ENCODE assay signal across 1 cellular context in genomic region chr19:18417250-18418033, GRCh38.
TF ChIP-seq lines count a peak whose summit lies in the region.

No MANE protein-coding gene starts in this region.

TF ChIP-seq in K562, 482 proteins besides CTCF, POLR2A, EP300 and RAD21 (continued from another document and continues in another):
- TF ChIP-seq ZNF592 (IDR thresholded peaks at IDR 0.05) (peak; percentile 37), ZNF347 (CRISPR knock-in tag; IDR thresholded peaks at IDR 0.05; ENCODE audit: low read depth) (no peak), TFAM (CRISPR knock-in tag; conservative IDR thresholded peaks at IDR 0.05) (no peak), RBM39 (optimal IDR thresholded peaks at IDR 0.05; ENCODE audit: low read depth, low read length) (no peak), BRD9 (IDR thresholded peaks at IDR 0.05; ENCODE audit: low read depth, partially characterized antibody) (peak; percentile 92), NFRKB (IDR thresholded peaks at IDR 0.05; ENCODE audit: low read depth) (peak; percentile 78; the same call in 1 of the 2 replicates), SMAD4 (CRISPR knock-in tag; conservative IDR thresholded peaks at IDR 0.05) (no peak; the same call in 1 of the 2 replicates), RBFOX2 (IDR thresholded peaks at IDR 0.05; ENCODE audit: low read depth, low read length) (peak; percentile 82), MXI1 (IDR thresholded peaks at IDR 0.05; ENCODE audit: low read depth, low read length) (no peak), ZNF41 (CRISPR knock-in tag; conservative IDR thresholded peaks at IDR 0.05) (no peak), E4F1 (CRISPR knock-in tag; IDR thresholded peaks at IDR 0.05; ENCODE audit: borderline replicate concordance) (peak; percentile 7; the same call in 1 of the 2 replicates), THAP12 (CRISPR knock-in tag; IDR thresholded peaks at IDR 0.05) (peak; percentile 74), POLR3G (IDR thresholded peaks at IDR 0.05; ENCODE audit: extremely low read depth, insufficient read length, insufficient replicate concordance) (no peak), KDM5B (IDR thresholded peaks at IDR 0.05; ENCODE audit: insufficient replicate concordance, low read depth, low read length) (peak; percentile 55), MAFG (tag; conservative IDR thresholded peaks at IDR 0.05) (no peak), MLLT1 (IDR thresholded peaks at IDR 0.05) (no peak), ESRRB (CRISPR knock-in tag; IDR thresholded peaks at IDR 0.05; ENCODE audit: borderline replicate concordance) (no peak), GTF2F1 (IDR thresholded peaks at IDR 0.05; ENCODE audit: low read depth, low read length) (no peak), RB1 (IDR thresholded peaks at IDR 0.05; ENCODE audit: low read depth) (peak; percentile 64), ZFP36 (IDR thresholded peaks at IDR 0.05; ENCODE audit: low read depth, low read length, partially characterized antibody) (peak; percentile 94), NEUROD1 (IDR thresholded peaks at IDR 0.05; ENCODE audit: borderline replicate concordance, low read depth, low read length, partially characterized antibody) (peak; percentile 10), SIN3A (IDR thresholded peaks at IDR 0.05; ENCODE audit: borderline replicate concordance in 2 of 2, control insufficient read depth in 1 of 2, low read depth in 2 of 2, low read length in 2 of 2) (peak in 1 of 2 experiments; percentile 14; a peak in 1 of 4 replicates), GATAD2B (IDR thresholded peaks at IDR 0.05; ENCODE audit: borderline replicate concordance) (peak; percentile 62; the same call in 1 of the 2 replicates), ZNF354B (CRISPR knock-in tag; IDR thresholded peaks at IDR 0.05) (no peak), ZNF212 (CRISPR knock-in tag; IDR thresholded peaks at IDR 0.05) (0 out of 2 replicates have a peak, but pooled peaks have one; percentile 57), ARNT (IDR thresholded peaks at IDR 0.05) (peak; percentile 36 to 81; a peak in 2 of 4 replicates), ZKSCAN3 (CRISPR knock-in tag; IDR thresholded peaks at IDR 0.05) (no peak), SPI1 (IDR thresholded peaks at IDR 0.05; ENCODE audit: borderline replicate concordance, low read depth, low read length) (peak; percentile 83), ZFX (CRISPR knock-in tag; IDR thresholded peaks at IDR 0.05) (peak; percentile 78), ZBTB7A (IDR thresholded peaks at IDR 0.05; ENCODE audit: borderline replicate concordance, control insufficient read depth, low read depth, low read length) (peak; percentile 99), ZNF57 (CRISPR knock-in tag; IDR thresholded peaks at IDR 0.05) (peak; percentile 61; the same call in 1 of the 2 replicates), RBM14 (IDR thresholded peaks at IDR 0.05; ENCODE audit: borderline replicate concordance, insufficient read depth, low read depth, low read length) (no peak; the same call in 1 of the 2 replicates), SREBF1 (IDR thresholded peaks at IDR 0.05; ENCODE audit: borderline replicate concordance, low read depth, low read length) (no peak), HES1 (IDR thresholded peaks at IDR 0.05; ENCODE audit: low read depth) (no peak), TEAD1 (CRISPR knock-in tag; IDR thresholded peaks at IDR 0.05) (peak in 1 of 2 experiments; percentile 49; a peak in 2 of 4 replicates), DACH1 (IDR thresholded peaks at IDR 0.05; ENCODE audit: partially characterized antibody) (peak; percentile 71), THRA (IDR thresholded peaks at IDR 0.05) (no peak), ETV1 (tag; conservative IDR thresholded peaks at IDR 0.05; ENCODE audit: low read depth) (peak; percentile 78), ZNF146 (CRISPR knock-in tag; IDR thresholded peaks at IDR 0.05; ENCODE audit: unreplicated experiment) (no peak), CLOCK (CRISPR knock-in tag; IDR thresholded peaks at IDR 0.05; ENCODE audit: borderline replicate concordance) (peak; percentile 54; the same call in 1 of the 2 replicates), CREM (IDR thresholded peaks at IDR 0.05; ENCODE audit: low read depth) (no peak; the same call in none of the 2 replicates)
